10 cellular contexts compared by ENCODE assay signal in genomic region chr7:711093-711966, GRCh38. TPM values are rescaled to one million over a fixed set of nuclear protein-coding genes. Genes with fewer than 3 reads are reported as not detected.
A peak's percentile ranks its signal among the peaks of the same experiment; 100 is the strongest.
DNase-seq lines count a peak whose midpoint lies in the region; ATAC-seq and TF ChIP-seq lines count a peak whose summit lies in the region.
"Had no signal": no experiment of that assay in that cellular context is flagged by ENCODE, and none has a peak within 500 bp of the region (broad histone marks: within the 10 kb centered on the region; RNA-seq: fewer than 3 reads in every experiment).

No MANE protein-coding gene starts in this region.

- H3K4me3 Mint-ChIP-seq in CD4-positive, CD25-positive, alpha-beta regulatory T cell, result peak overlapping the region in 3 of 4 donors; percentile 55 to 81 (median 73)
- H3K4me3 Mint-ChIP-seq: neural crest cell had no signal

- no peaks in the 10 kb centered on the region for H3K36me3 ChIP-seq in CD4-positive, CD25-positive, alpha-beta regulatory T cell (ENCODE audit: control insufficient read depth, insufficient read depth, low read length)
- H3K36me3 ChIP-seq in WERI-Rb-1, result peaks cover 4% of the 10 kb centered on the region; the same call in 1 of the 2 replicates
- H3K36me3 ChIP-seq in heart right ventricle, result no peaks in the 10 kb centered on the region

- H3K9me3 Mint-ChIP-seq in CD4-positive, CD25-positive, alpha-beta regulatory T cell, result no peaks in the 10 kb centered on the region
- H3K9me3 Mint-ChIP-seq: neural crest cell had no signal

- H3K27ac Mint-ChIP-seq in CD4-positive, CD25-positive, alpha-beta regulatory T cell, result peak overlapping the region in 1 of 3 donors; percentile 84

- H3K27ac ChIP-seq in CD4-positive, CD25-positive, alpha-beta regulatory T cell (ENCODE audit: insufficient read depth, low read length, poor library complexity, severe bottlenecking), result no peak overlapping the region
- H3K27ac ChIP-seq in WERI-Rb-1, result no peak overlapping the region
- peak overlapping the region in 8 of 10 donors; percentile 27 to 75 (median 46) for H3K27ac ChIP-seq in heart right ventricle

- no peak for ATAC-seq in CD4-positive, CD25-positive, alpha-beta regulatory T cell (ENCODE audit: low read depth in 2 of 2)
- ATAC-seq in heart right ventricle, result peak; percentile 45 to 68 (median 63)

- H3K4me3 ChIP-seq in CD4-positive, CD25-positive, alpha-beta regulatory T cell (ENCODE audit: low read depth, low read length), result no peak overlapping the region
- peak overlapping the region; percentile 31 for H3K4me3 ChIP-seq in WERI-Rb-1 (ENCODE audit: low read depth, low read length)
- peak overlapping the region; percentile 33 to 74 (median 58) for H3K4me3 ChIP-seq in heart right ventricle

- peaks cover 0 to 17% (median 8%) of the 10 kb centered on the region in 4 donors for H3K4me1 Mint-ChIP-seq in CD4-positive, CD25-positive, alpha-beta regulatory T cell

- peaks cover 4% of the 10 kb centered on the region for H3K36me3 Mint-ChIP-seq in CD4-positive, CD25-positive, alpha-beta regulatory T cell

- peaks cover 6% of the 10 kb centered on the region for H3K4me1 ChIP-seq in CD4-positive, CD25-positive, alpha-beta regulatory T cell (ENCODE audit: control insufficient read depth, insufficient read depth, low read length, poor library complexity, severe bottlenecking)
- peaks cover 0 to 15% (median 4%) of the 10 kb centered on the region in 9 donors for H3K4me1 ChIP-seq in heart right ventricle

- H3K27me3 ChIP-seq in CD4-positive, CD25-positive, alpha-beta regulatory T cell (ENCODE audit: control insufficient read depth, insufficient read depth, low read length), result no peaks in the 10 kb centered on the region
- H3K27me3 ChIP-seq in WERI-Rb-1 (ENCODE audit: insufficient read depth, low read depth, severe bottlenecking) (no peaks in the 10 kb centered on the region), heart right ventricle (peaks cover 0 to 14% (median 0%) of the 10 kb centered on the region in 7 donors)

- no peaks in the 10 kb centered on the region for H3K27me3 Mint-ChIP-seq in CD4-positive, CD25-positive, alpha-beta regulatory T cell

- intact Hi-C loops in heart right ventricle (cut with DNase I), result no loop called here
- intact Hi-C loops in posterior vena cava (cut with DNase I), result no loop called here

- no peak for TF ChIP-seq POLR2A in erythroblast (IDR thresholded peaks at IDR 0.05; ENCODE audit: low read length)

- TF ChIP-seq CTCF in WERI-Rb-1 (IDR thresholded peaks at IDR 0.05; ENCODE audit: low read depth, low read length), result no peak
- TF ChIP-seq CTCF in heart right ventricle (IDR thresholded peaks at IDR 0.05), result no peak

- no peak for DNase-seq in CD4-positive, CD25-positive, alpha-beta regulatory T cell
- DNase-seq in WERI-Rb-1 (no peak), heart right ventricle (peak in 1 of 2 donors; percentile 52), posterior vena cava (ENCODE audit: low spot score) (peak; percentile 76), erythroblast (lab: John Stamatoyannopoulos, UW) (no peak), NCI-H446 treated with DMSO at 0.1 percent for 48 hours (lab: John Stamatoyannopoulos, UW) (no peak), NCI-H1694 (lab: John Stamatoyannopoulos, UW) (no peak), GM19238 (ENCODE audit: insufficient read length, low spot score) (no peak)
- DNase-seq: GDM1 had no signal

- WGBS in heart right ventricle, 2 donors, result 50 to 51% methylated on average over 46 to 48 of the region's 48 CpGs

- H3K9me3 ChIP-seq in CD4-positive, CD25-positive, alpha-beta regulatory T cell (ENCODE audit: control insufficient read depth in 2 of 2, low read length in 2 of 2), result no peaks in the 10 kb centered on the region
- H3K9me3 ChIP-seq in WERI-Rb-1 (ENCODE audit: severe bottlenecking) (no peaks in the 10 kb centered on the region), heart right ventricle (no peaks in the 10 kb centered on the region)

RNA-seq across cellular contexts. Expression of gene DNAAF5, which starts 15.2 kb away (rescaled TPM):
- 11.9 TPM for total RNA-seq in CD4-positive, CD25-positive, alpha-beta regulatory T cell
- 1 to 10 TPM in 3 of 4 donors, under 1 TPM in 1; 0.84 to 3.2 (median 2.0) TPM for polyA plus RNA-seq in CD4-positive, CD25-positive, alpha-beta regulatory T cell
- total RNA-seq in heart right ventricle, result 10 to 100 TPM; 18.0 to 30.0 (median 25.3) TPM
- polyA plus RNA-seq in heart right ventricle, result 10 to 100 TPM; 10.4 to 12.8 TPM
- 10 to 100 TPM; 12.6 to 16.9 TPM for total RNA-seq in posterior vena cava

RNA-seq across cellular contexts. Expression of gene PRKAR1B, which starts 15.8 kb away (rescaled TPM):
- total RNA-seq in CD4-positive, CD25-positive, alpha-beta regulatory T cell, result 12.5 TPM
- 1 to 10 TPM; 4.9 to 7.0 (median 6.2) TPM for polyA plus RNA-seq in CD4-positive, CD25-positive, alpha-beta regulatory T cell
- total RNA-seq in heart right ventricle (10 to 100 TPM; 14.5 to 24.5 (median 21.2) TPM), posterior vena cava (10 to 100 TPM; 10.1 TPM)
- 10 to 100 TPM in 1 of 2 donors, 1 to 10 TPM in 1; 5.0 to 15.7 TPM for polyA plus RNA-seq in heart right ventricle

Comparison
In these comparisons a context has a peak if more than half of its experiments do, and no peak if none do; other contexts are left out.
1. ATAC-seq: peak in heart right ventricle (8 of 8); none in CD4-positive, CD25-positive, alpha-beta regulatory T cell (0 of 2).
2. H3K27ac ChIP-seq: peak in heart right ventricle (8 of 10); none in CD4-positive, CD25-positive, alpha-beta regulatory T cell (single experiment) and WERI-Rb-1 (single experiment).